ENCODE assay signal across 31 cellular contexts in genomic region chr13:26436914-26437313, GRCh38.
"Had no signal": no experiment of that assay in that cellular context is flagged by ENCODE, and none has a peak within 500 bp of the region (broad histone marks: within the 10 kb centered on the region; RNA-seq: fewer than 3 reads in every experiment).

No MANE protein-coding gene starts in this region.

- H3K4me1 ChIP-seq: adrenal gland, ascending aorta, body of pancreas, breast epithelium had no signal

- FAIRE-seq: astrocyte, bronchial epithelial cell, colon had no signal

- H3K36me3 ChIP-seq: adrenal gland, ascending aorta, brain microvascular endothelial cell, breast epithelium, cardiac muscle cell had no signal

- H3K27me3 ChIP-seq: adrenal gland, ascending aorta, body of pancreas, brain microvascular endothelial cell, breast epithelium, cardiac muscle cell had no signal

- DNase-seq: activated effector memory CD4-positive, alpha-beta T cell treated with anti-CD3 and anti-CD28 coated beads, Interleukin-2, amount 50 U/mL, for 16 hours; activated effector memory CD4-positive, alpha-beta T cell treated with Interleukin-2 at 50 U/mL for 16 hours; activated gamma-delta T cell; activated gamma-delta T cell treated with Interleukin-2 at 50 U/mL for 16 hours; activated naive CD4-positive, alpha-beta T cell; activated naive CD4-positive, alpha-beta T cell treated with anti-CD3 and anti-CD28 coated beads for 36 hours; activated naive CD4-positive, alpha-beta T cell treated with anti-CD3 and anti-CD28 coated beads, Interleukin-2, amount 10 ng/mL, durations not matched to agents 7 days and 5 days; activated naive CD4-positive, alpha-beta T cell treated with anti-CD3 and anti-CD28 coated beads, Interleukin-2, amount 50 U/mL, for 16 hours; activated naive CD4-positive, alpha-beta T cell treated with Interleukin-2 at 50 U/mL for 16 hours; activated naive CD8-positive, alpha-beta T cell treated with anti-CD3 and anti-CD28 coated beads for 36 hours; activated naive CD8-positive, alpha-beta T cell treated with anti-CD3 and anti-CD28 coated beads, Interleukin-2, amount 10 ng/mL, durations not matched to agents 7 days and 5 days; activated naive CD8-positive, alpha-beta T cell treated with anti-CD3 and anti-CD28 coated beads, Interleukin-2, amount 50 U/mL, for 24 hours; activated T-cell treated with anti-CD3 and anti-CD28 coated beads, Interleukin-2, amount 50 U/mL, for 4 hours; activated T-cell treated with anti-CD3 and anti-CD28 coated beads, Interleukin-2, amount 50 U/mL, for 48 hours; activated T-cell treated with anti-CD3 and anti-CD28 coated beads, Interleukin-2, amount 50 U/mL, for 72 hours; adrenal gland; amniotic stem cell; amygdala; anterior cingulate cortex; aorta; body of pancreas; brain microvascular endothelial cell; caudate nucleus; central memory CD4-positive, alpha-beta T cell; cerebellar nuclear complex had no signal

- H3K4me3 ChIP-seq: adrenal gland, ascending aorta, body of pancreas, breast epithelium, cardiac muscle cell had no signal

- H3K27ac ChIP-seq: adrenal gland, ascending aorta, body of pancreas, brain microvascular endothelial cell, breast epithelium, cardiac muscle cell had no signal
